In the genomic region with DNA sequence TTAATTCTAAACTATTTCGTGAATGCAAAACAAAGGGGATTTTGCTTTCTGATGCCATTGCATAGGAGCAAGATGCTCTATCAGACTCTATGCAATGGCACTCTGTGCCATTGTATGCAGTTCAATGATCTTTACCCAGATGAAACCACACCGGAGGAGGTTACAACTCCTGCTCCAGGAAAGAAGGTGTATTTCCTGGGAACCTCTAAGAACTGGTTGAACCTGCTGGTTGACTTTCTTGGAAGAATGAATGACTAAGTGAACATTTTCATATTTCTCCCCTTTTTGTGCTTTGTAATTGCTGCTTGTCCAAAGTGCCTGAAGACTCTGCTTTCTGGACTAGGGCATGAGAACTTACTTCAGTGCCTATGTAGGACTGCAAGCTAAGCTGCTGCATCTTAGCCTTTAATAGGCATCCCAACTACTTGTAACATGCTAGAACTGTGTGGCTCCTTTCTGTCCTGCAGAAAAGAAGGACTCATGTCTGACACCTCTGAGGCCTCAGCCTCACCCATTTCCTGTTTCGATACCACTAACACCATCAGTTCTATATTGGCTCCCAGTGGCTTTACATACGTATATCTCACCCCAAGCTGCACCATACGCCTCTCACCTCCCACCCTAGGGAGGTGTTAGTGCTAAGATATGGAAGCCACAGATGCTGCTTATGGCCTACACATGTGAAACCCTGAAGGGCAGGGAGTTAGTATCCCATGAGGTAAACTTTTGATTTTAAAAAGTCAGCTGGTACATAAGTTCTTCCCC, we compare ENCODE assay signal across 9 cellular contexts.
A peak's percentile ranks its signal among the peaks of the same experiment; 100 is the strongest.
DNase-seq lines count a peak whose midpoint lies in the region; ATAC-seq, FAIRE-seq and TF ChIP-seq lines count a peak whose summit lies in the region.
"Had no signal": no experiment of that assay in that cellular context is flagged by ENCODE, and none has a peak within 500 bp of the region (broad histone marks: within the 10 kb centered on the region; RNA-seq: fewer than 3 reads in every experiment).

No MANE protein-coding gene starts in this region.

- no peak for FAIRE-seq in HepG2 (lab: Jason Lieb, UNC)

- H3K79me2 ChIP-seq in HepG2 (ENCODE audit: insufficient read depth, low read length) = no peaks in the 10 kb centered on the region

- no peaks in the 10 kb centered on the region for H3K36me3 ChIP-seq in HepG2 (replicated peaks in 1 of 2; ENCODE audit: control insufficient read depth in 1 of 2, insufficient read depth in 2 of 2, low read length in 2 of 2)

- peaks cover 15% of the 10 kb centered on the region for H3K4me1 Mint-ChIP-seq in memory B cell

- CTCF ChIA-PET in HepG2 (lab: Yijun Ruan, JAX; ENCODE audit: low intra/inter-chr PET ratio, low total read pairs) = no interaction called here

- no peaks in the 10 kb centered on the region for H4K20me1 ChIP-seq in HepG2 (ENCODE audit: insufficient read depth, low read length)

- no peak for TF ChIP-seq CTCF in HepG2 (CRISPR knock-in tag; IDR thresholded peaks at IDR 0.05)

- POLR2A ChIA-PET in HepG2 (lab: Yijun Ruan, JAX) = no interaction called here

- peaks cover 0 to 3% of the 10 kb centered on the region in 2 experiments; a peak in 1 of 5 replicates for H3K27me3 ChIP-seq in HepG2 (ENCODE audit: control insufficient read depth in 1 of 2, insufficient read depth in 2 of 2, low read length in 2 of 2)

- no peak for TF ChIP-seq POLR2A in HepG2 (IDR thresholded peaks at IDR 0.05; ENCODE audit: insufficient read depth in 1 of 2, low read depth in 2 of 2, low read length in 2 of 2)

- DNase-seq in NOMO-1 treated with DMSO at 0.1 percent for 48 hours (lab: John Stamatoyannopoulos, UW; ENCODE audit: unreplicated experiment) (peak; percentile 71), memory B cell (ENCODE audit: low spot score in 2 of 2) (no peak), ecto neural progenitor cell (ENCODE audit: low spot score) (no peak), NCI-H187 treated with DMSO at 0.1 percent for 48 hours (lab: John Stamatoyannopoulos, UW) (no peak), HepG2 (ENCODE audit: low spot score) (no peak), NCI-H1092 (lab: John Stamatoyannopoulos, UW) (no peak)
- DNase-seq: IMR-90 had no signal

- intact Hi-C loops in HepG2 (cut with micrococcal nuclease; ENCODE audit: unreplicated experiment) = no loop called here

- H3K27ac ChIP-seq in HepG2 (ENCODE audit: extremely low read length, insufficient read depth, low read length) = no peak overlapping the region

- peak overlapping the region; percentile 50 for H3K4me3 Mint-ChIP-seq in memory B cell

- H3K4me1 ChIP-seq in HepG2 (ENCODE audit: insufficient read depth, low read length) = peaks cover 11% of the 10 kb centered on the region

- H3K27ac Mint-ChIP-seq in memory B cell = peak overlapping the region; percentile 43

- BruUV-seq in HepG2 (replicated peaks; lab: Mats Ljungman, UMichigan) = no TSS peak

- H2AFZ ChIP-seq in HepG2 (ENCODE audit: low read length) = no peak overlapping the region

- TF ChIP-seq RAD21 in HepG2 (CRISPR knock-in tag; IDR thresholded peaks at IDR 0.05) = no peak

- H3K27me3 Mint-ChIP-seq in memory B cell = peaks cover 1% of the 10 kb centered on the region

- no peaks in the 10 kb centered on the region for H3K9me3 Mint-ChIP-seq in memory B cell

- 19% methylated on average over 5 of the region's 5 CpGs for WGBS in HepG2 (ENCODE audit: low lambda C conversion rate)

- ATAC-seq in GM19023 (IDR thresholded peaks at IDR 0.05; ENCODE audit: unreplicated experiment) = peak; percentile 88
- ATAC-seq in HG02678 (IDR thresholded peaks at IDR 0.05; ENCODE audit: unreplicated experiment) = peak; percentile 93
- ATAC-seq in memory B cell (ENCODE audit: low read depth) = peak; percentile 81
- ATAC-seq in HepG2 = no peak

- in situ Hi-C loops in HepG2 (cut with HindIII; ENCODE audit: extremely low pct_ligation_motif_present, low pct_unique_long_range_greater_than_20kb) = no loop called here

- TF ChIP-seq EP300 in HepG2 (IDR thresholded peaks at IDR 0.05; ENCODE audit: low read depth in 2 of 2, low read length in 2 of 2) = no peak
- TF ChIP-seq EP300 in HepG2 (CRISPR knock-in tag; IDR thresholded peaks at IDR 0.05; ENCODE audit: borderline replicate concordance) = no peak

- H3K9me3 ChIP-seq in HepG2 (ENCODE audit: low read length) = no peaks in the 10 kb centered on the region

- H3K4me3 ChIP-seq in HepG2 (replicated peaks in 1 of 3; ENCODE audit: insufficient read depth in 1 of 3, low read depth in 2 of 3, low read length in 3 of 3) = no peak overlapping the region

- H3K36me3 Mint-ChIP-seq in memory B cell = no peaks in the 10 kb centered on the region

- no peak overlapping the region for H3K4me2 ChIP-seq in HepG2 (ENCODE audit: low read depth, low read length)

- H3K9ac ChIP-seq in HepG2 (ENCODE audit: insufficient read depth, low read depth, low read length) = no peak overlapping the region

TF ChIP-seq in HepG2, 621 proteins besides CTCF, POLR2A, EP300 and RAD21:
- TF ChIP-seq, protein P1, sequence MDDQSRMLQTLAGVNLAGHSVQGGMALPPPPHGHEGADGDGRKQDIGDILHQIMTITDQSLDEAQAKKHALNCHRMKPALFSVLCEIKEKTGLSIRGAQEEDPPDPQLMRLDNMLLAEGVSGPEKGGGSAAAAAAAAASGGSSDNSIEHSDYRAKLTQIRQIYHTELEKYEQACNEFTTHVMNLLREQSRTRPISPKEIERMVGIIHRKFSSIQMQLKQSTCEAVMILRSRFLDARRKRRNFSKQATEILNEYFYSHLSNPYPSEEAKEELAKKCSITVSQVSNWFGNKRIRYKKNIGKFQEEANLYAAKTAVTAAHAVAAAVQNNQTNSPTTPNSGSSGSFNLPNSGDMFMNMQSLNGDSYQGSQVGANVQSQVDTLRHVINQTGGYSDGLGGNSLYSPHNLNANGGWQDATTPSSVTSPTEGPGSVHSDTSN (CRISPR knock-in tag; IDR thresholded peaks at IDR 0.05; ENCODE audit: borderline replicate concordance) = no peak
TF ChIP-seq in HepG2: peak in this region for 0.
